In the genomic region with DNA sequence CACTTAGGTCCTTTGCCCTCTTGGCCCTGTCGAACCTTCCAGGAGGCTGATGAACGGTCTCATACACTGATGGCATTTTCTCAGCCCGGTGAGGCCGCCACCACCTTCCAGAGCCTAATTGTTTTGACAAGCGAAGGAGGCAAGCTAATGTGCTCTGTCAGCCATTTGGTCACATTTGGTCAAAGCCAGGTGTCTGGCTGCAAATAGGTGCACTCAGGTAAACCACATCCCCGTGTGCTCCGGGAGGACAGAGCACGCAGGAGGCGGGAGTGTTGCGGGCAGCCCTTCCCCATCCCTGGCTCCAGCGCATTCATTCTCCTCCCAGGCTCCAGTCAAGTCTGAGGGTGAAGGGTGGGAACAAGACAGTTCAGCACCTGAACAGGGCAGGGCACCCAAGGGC, we compare ENCODE assay signal across 1 cellular context.
TF ChIP-seq lines count a peak whose summit lies in the region.

No MANE protein-coding gene starts in this region.

TF ChIP-seq in H1, 55 proteins besides CTCF, POLR2A, EP300 and RAD21:
- TF ChIP-seq USF2 (IDR thresholded peaks at IDR 0.05; ENCODE audit: low read length) (no peak), JUN (IDR thresholded peaks at IDR 0.05; ENCODE audit: low read depth, low read length) (no peak), POU5F1 (IDR thresholded peaks at IDR 0.05; ENCODE audit: low read depth, low read length) (no peak), ASH2L (IDR thresholded peaks at IDR 0.05; ENCODE audit: low read length) (no peak), CBX5 (IDR thresholded peaks at IDR 0.05; ENCODE audit: low read depth, low read length) (no peak), KDM1A (IDR thresholded peaks at IDR 0.05; ENCODE audit: borderline replicate concordance, low read length) (no peak), CHD2 (IDR thresholded peaks at IDR 0.05; ENCODE audit: low read length) (no peak), SUZ12 (IDR thresholded peaks at IDR 0.05; ENCODE audit: low read length) (no peak), YY1 (IDR thresholded peaks at IDR 0.05; ENCODE audit: low read depth, low read length) (no peak), RXRA (IDR thresholded peaks at IDR 0.05; ENCODE audit: insufficient read depth, low read depth, low read length) (no peak), CBX8 (IDR thresholded peaks at IDR 0.05; ENCODE audit: borderline replicate concordance, low read depth, low read length) (no peak), GTF2F1 (IDR thresholded peaks at IDR 0.05; ENCODE audit: borderline replicate concordance, low read depth, low read length) (no peak), SP4 (IDR thresholded peaks at IDR 0.05; ENCODE audit: low read length) (no peak), NANOG (IDR thresholded peaks at IDR 0.05; ENCODE audit: insufficient read depth, low read depth, low read length, poor library complexity, severe bottlenecking) (no peak), MAX (IDR thresholded peaks at IDR 0.05) (no peak), SP1 (IDR thresholded peaks at IDR 0.05; ENCODE audit: low read depth, low read length) (no peak), CTBP2 (IDR thresholded peaks at IDR 0.05; ENCODE audit: borderline replicate concordance, insufficient read depth, insufficient read length, low read length) (no peak), SIX5 (IDR thresholded peaks at IDR 0.05; ENCODE audit: low read depth, low read length) (no peak), CEBPB (IDR thresholded peaks at IDR 0.05; ENCODE audit: low read depth, low read length) (no peak)
